ENCODE assay signal across 38 cellular contexts in the genomic region with DNA sequence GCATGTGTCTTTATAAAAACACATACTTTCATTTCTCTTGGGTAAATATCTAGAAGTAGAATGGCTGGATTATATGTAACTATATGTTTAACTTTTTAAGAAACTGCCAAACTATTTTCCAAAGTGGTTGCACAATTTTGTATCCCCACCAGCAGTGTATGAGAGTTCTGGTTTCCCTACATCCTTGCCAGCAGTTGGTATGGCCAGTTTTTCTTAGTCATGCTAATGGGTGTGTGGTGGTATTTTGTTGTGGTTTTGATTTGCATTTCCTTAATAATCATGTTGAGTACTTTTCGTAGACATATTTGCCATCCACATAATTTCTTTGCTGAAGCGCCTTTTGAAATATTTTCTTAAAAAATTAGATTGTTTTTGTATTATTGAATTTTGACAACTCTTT.
"Had no signal": no experiment of that assay in that cellular context is flagged by ENCODE, and none has a peak within 500 bp of the region (broad histone marks: within the 10 kb centered on the region; RNA-seq: fewer than 3 reads in every experiment).

No MANE protein-coding gene starts in this region.

- H3K9ac ChIP-seq: neural progenitor cell, parathyroid adenoma had no signal

- H2AFZ ChIP-seq: neural progenitor cell, parathyroid adenoma had no signal

- H3K4me3 Mint-ChIP-seq: activated CD4-positive, alpha-beta memory T cell treated with anti-CD3 and anti-CD28 coated beads for 36 hours; activated CD4-positive, alpha-beta T cell treated with anti-CD3 and anti-CD28 coated beads, Interleukin-2, amount 10 ng/mL, durations not matched to agents 24 days and 14 days; activated naive CD4-positive, alpha-beta T cell treated with anti-CD3 and anti-CD28 coated beads for 36 hours; activated naive CD8-positive, alpha-beta T cell treated with anti-CD3 and anti-CD28 coated beads for 36 hours; activated T-helper 1 cell treated with anti-CD3 and anti-CD28 coated beads, Interleukin-12 subunit alpha, Interleukin-12 subunit beta, Interleukin-2, Interleukin-4 antibody, amounts not matched to agents 30 ng/mL and 10 ng/mL and 1 ng/mL, durations not matched to agents 14 hours and 24 hours and 36 hours; brain; endodermal cell; immature natural killer cell; memory B cell; naive thymus-derived CD8-positive, alpha-beta T cell; neural progenitor cell; stimulated activated memory B cell treated with anti-CD40 and anti-IgM and Interleukin-4, amounts not matched to agents 10 μg/mL and 1 μg/mL and 100 μg/mL, for 72 hours; stimulated activated naive CD8-positive, alpha-beta T cell treated with anti-CD3 and anti-CD28 coated beads, Interleukin-15, amount 100 ng/mL, for 72 hours; T-helper 17 cell had no signal

- H3K27me3 Mint-ChIP-seq: activated CD4-positive, alpha-beta memory T cell treated with anti-CD3 and anti-CD28 coated beads for 36 hours had no signal

- H3K9me3 Mint-ChIP-seq: activated CD4-positive, alpha-beta memory T cell treated with anti-CD3 and anti-CD28 coated beads for 36 hours; activated CD4-positive, alpha-beta T cell treated with anti-CD3 and anti-CD28 coated beads, Interleukin-2, amount 10 ng/mL, durations not matched to agents 24 days and 14 days; activated naive CD4-positive, alpha-beta T cell treated with anti-CD3 and anti-CD28 coated beads for 36 hours; activated naive CD8-positive, alpha-beta T cell treated with anti-CD3 and anti-CD28 coated beads for 36 hours; activated T-helper 1 cell treated with anti-CD3 and anti-CD28 coated beads, Interleukin-12 subunit alpha, Interleukin-12 subunit beta, Interleukin-2, Interleukin-4 antibody, amounts not matched to agents 30 ng/mL and 10 ng/mL and 1 ng/mL, durations not matched to agents 14 hours and 24 hours and 36 hours; endodermal cell; immature natural killer cell; memory B cell; naive thymus-derived CD8-positive, alpha-beta T cell; neural progenitor cell; stimulated activated memory B cell treated with anti-CD40 and anti-IgM and Interleukin-4, amounts not matched to agents 10 μg/mL and 1 μg/mL and 100 μg/mL, for 72 hours; stimulated activated naive CD8-positive, alpha-beta T cell treated with anti-CD3 and anti-CD28 coated beads, Interleukin-15, amount 100 ng/mL, for 72 hours had no signal

- H3K36me3 ChIP-seq: adrenal gland, ascending aorta, neural progenitor cell, thyroid gland, vagina, WERI-Rb-1 had no signal

- H3K4me1 ChIP-seq: adrenal gland, neural progenitor cell, parathyroid adenoma, thyroid gland had no signal

- H3K36me3 Mint-ChIP-seq: activated CD4-positive, alpha-beta memory T cell treated with anti-CD3 and anti-CD28 coated beads for 36 hours; activated naive CD8-positive, alpha-beta T cell treated with anti-CD3 and anti-CD28 coated beads for 36 hours; immature natural killer cell; memory B cell; naive thymus-derived CD8-positive, alpha-beta T cell; neural progenitor cell; stimulated activated memory B cell treated with anti-CD40 and anti-IgM and Interleukin-4, amounts not matched to agents 10 μg/mL and 1 μg/mL and 100 μg/mL, for 72 hours had no signal

- H3K4me2 ChIP-seq: neural progenitor cell, smooth muscle cell had no signal

- H3K9me3 ChIP-seq: adrenal gland, ascending aorta, esophagus squamous epithelium, psoas muscle, sigmoid colon, thyroid gland, upper lobe of left lung, vagina had no signal

- H3K27me3 ChIP-seq: adrenal gland, ascending aorta, esophagus squamous epithelium, sigmoid colon, thyroid gland, upper lobe of left lung, vagina had no signal

- H3K4me1 Mint-ChIP-seq: endodermal cell, neural progenitor cell had no signal

- DNase-seq: activated CD4-positive, alpha-beta memory T cell treated with anti-CD3 and anti-CD28 coated beads for 36 hours; activated CD4-positive, alpha-beta T cell treated with anti-CD3 and anti-CD28 coated beads, Interleukin-2, amount 10 ng/mL, durations not matched to agents 24 days and 14 days; activated CD4-positive, CD25-positive, alpha-beta regulatory T cell treated with anti-CD3 and anti-CD28 coated beads, Interleukin-2, amount 50 U/mL, for 72 hours; activated CD8-positive, alpha-beta memory T cell treated with anti-CD3 and anti-CD28 coated beads, Interleukin-2, amount 50 U/mL, for 4 hours; activated naive CD4-positive, alpha-beta T cell treated with anti-CD3 and anti-CD28 coated beads for 36 hours; activated naive CD8-positive, alpha-beta T cell treated with anti-CD3 and anti-CD28 coated beads for 36 hours; activated T-cell treated with anti-CD3 and anti-CD28 coated beads, Interleukin-2, amount 50 U/mL, for 1 hour; adrenal gland; central memory CD4-positive, alpha-beta T cell; endodermal cell; esophagus squamous epithelium; foreskin fibroblast; head of caudate nucleus; hippocampal formation; immature natural killer cell; midbrain; naive thymus-derived CD8-positive, alpha-beta T cell; occipital lobe; psoas muscle; sigmoid colon; stimulated activated CD4-positive, alpha-beta T cell treated with anti-CD3 and anti-CD28 coated beads, Interleukin-1b, Interleukin-23, amount 100 ng/mL, for 48 hours; stimulated activated CD4-positive, alpha-beta T cell treated with anti-CD3 and anti-CD28 coated beads, Interleukin-4, amount 100 ng/mL, for 4 hours; stimulated activated CD8-positive, alpha-beta memory T cell treated with anti-CD3 and anti-CD28 coated beads, Interleukin-4, amount 100 ng/mL, for 48 hours; stimulated activated naive CD8-positive, alpha-beta T cell treated with anti-CD3 and anti-CD28 coated beads, Interleukin-15, amount 100 ng/mL, for 72 hours; T-helper 17 cell; T1000; thyroid gland; upper lobe of left lung; WERI-Rb-1 had no signal

- H3K27ac Mint-ChIP-seq: activated CD4-positive, alpha-beta memory T cell treated with anti-CD3 and anti-CD28 coated beads for 36 hours; activated CD4-positive, alpha-beta T cell treated with anti-CD3 and anti-CD28 coated beads, Interleukin-2, amount 10 ng/mL, durations not matched to agents 24 days and 14 days; activated naive CD4-positive, alpha-beta T cell treated with anti-CD3 and anti-CD28 coated beads for 36 hours; activated naive CD8-positive, alpha-beta T cell treated with anti-CD3 and anti-CD28 coated beads for 36 hours; activated T-helper 1 cell treated with anti-CD3 and anti-CD28 coated beads, Interleukin-12 subunit alpha, Interleukin-12 subunit beta, Interleukin-2, Interleukin-4 antibody, amounts not matched to agents 30 ng/mL and 10 ng/mL and 1 ng/mL, durations not matched to agents 14 hours and 24 hours and 36 hours; brain; endodermal cell; immature natural killer cell; memory B cell; neural progenitor cell; stimulated activated memory B cell treated with anti-CD40 and anti-IgM and Interleukin-4, amounts not matched to agents 10 μg/mL and 1 μg/mL and 100 μg/mL, for 72 hours; stimulated activated naive CD8-positive, alpha-beta T cell treated with anti-CD3 and anti-CD28 coated beads, Interleukin-15, amount 100 ng/mL, for 72 hours; T-helper 17 cell had no signal

- ATAC-seq: naive thymus-derived CD8-positive, alpha-beta T cell; psoas muscle; stimulated activated memory B cell treated with anti-CD40 and anti-IgM and Interleukin-4, amounts not matched to agents 10 μg/mL and 1 μg/mL and 100 μg/mL, for 72 hours; stimulated activated naive CD8-positive, alpha-beta T cell treated with anti-CD3 and anti-CD28 coated beads, Interleukin-15, amount 100 ng/mL, for 72 hours; T-helper 17 cell had no signal

- H3K27ac ChIP-seq: adrenal gland, ascending aorta, esophagus squamous epithelium, neural progenitor cell, parathyroid adenoma, psoas muscle, sigmoid colon, thyroid gland, upper lobe of left lung, vagina, WERI-Rb-1 had no signal

- H3K79me2 ChIP-seq: parathyroid adenoma had no signal

- H3K4me3 ChIP-seq: adrenal gland, ascending aorta, esophagus squamous epithelium, neural progenitor cell, psoas muscle, sigmoid colon, smooth muscle cell, thyroid gland, upper lobe of left lung, vagina had no signal
